8 cellular contexts compared by ENCODE assay signal in the genomic region with DNA sequence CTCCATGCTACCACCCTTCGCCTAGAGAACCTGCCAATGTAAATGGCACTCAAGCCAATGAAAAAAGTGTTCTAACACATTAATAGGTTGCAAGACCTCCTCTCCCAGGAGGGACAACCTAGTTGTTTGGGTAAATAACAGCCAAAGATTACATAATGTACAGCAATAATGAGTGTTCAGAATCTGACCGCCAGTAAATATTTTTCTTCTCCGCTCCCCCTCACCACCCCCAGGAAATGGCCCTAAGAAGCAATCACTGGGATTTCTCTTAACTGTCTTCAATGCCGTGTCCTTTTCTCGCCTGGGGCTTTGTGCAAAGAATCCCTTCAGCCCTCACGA. TPM values are rescaled to one million over a fixed set of nuclear protein-coding genes. Genes with fewer than 3 reads are reported as not detected.
DNase-seq lines count a peak whose midpoint lies in the region; ATAC-seq and TF ChIP-seq lines count a peak whose summit lies in the region.

No MANE protein-coding gene starts in this region.

- intact Hi-C loops in right cardiac atrium (cut with DNase I), result loop anchor here in 2 of 4 donors (5.0 to 10.0 kb wide), 3 partner anchors 84 to 169 kb away; no protein-coding TSS in a partner anchor

- ATAC-seq in WTC11 (no peak), right cardiac atrium (no peak), GM18873 (IDR thresholded peaks at IDR 0.05; ENCODE audit: low FRiP score, unreplicated experiment) (no peak)

- peak overlapping the region; percentile 87 for H3K4me3 ChIP-seq in right cardiac atrium (ENCODE audit: low read length)
- H3K4me3 ChIP-seq in skeletal muscle tissue (ENCODE audit: low read length in 3 of 3), result peak overlapping the region; percentile 85 to 100 (median 90)

- H3K9me3 ChIP-seq in right cardiac atrium (ENCODE audit: control insufficient read depth, low read length), result no peaks in the 10 kb centered on the region
- no peaks in the 10 kb centered on the region for H3K9me3 ChIP-seq in skeletal muscle tissue (ENCODE audit: control insufficient read depth in 3 of 3, low read length in 3 of 3)

- H3K36me3 ChIP-seq in skeletal muscle tissue (ENCODE audit: control insufficient read depth in 3 of 3, insufficient read depth in 3 of 3, low read length in 3 of 3), result no peaks in the 10 kb centered on the region

- H3K27me3 Mint-ChIP-seq in HFFc6 (ENCODE audit: insufficient read depth), result no peaks in the 10 kb centered on the region; the same call in none of the 2 replicates
- no peaks in the 10 kb centered on the region for H3K27me3 Mint-ChIP-seq in WTC11 (ENCODE audit: low read depth)

- POLR2A ChIA-PET in WTC11 (lab: Charles Lee), result interaction anchor here (0.8 kb wide), 1 partner anchor 178 kb away, joined by 3 read pairs; no protein-coding TSS in a partner anchor

- H3K9me3 Mint-ChIP-seq in HFFc6 (no peaks in the 10 kb centered on the region), WTC11 (no peaks in the 10 kb centered on the region)

- CTCF ChIA-PET in WTC11 (lab: Charles Lee), result interaction anchor here (1.2 to 3.3 kb wide), 4 partner anchors 56 to 162 kb away, joined by 3 to 17 read pairs (median 10); partner anchors contain the start of gene ORC2

- peak overlapping the region; percentile 80 for H3K27ac ChIP-seq in right cardiac atrium (ENCODE audit: low read length)
- H3K27ac ChIP-seq in skeletal muscle tissue (ENCODE audit: low read depth, low read length), result peak overlapping the region; percentile 92

- H3K36me3 Mint-ChIP-seq in HFFc6 (ENCODE audit: low read depth), result peaks cover 14% of the 10 kb centered on the region
- no peaks in the 10 kb centered on the region for H3K36me3 Mint-ChIP-seq in WTC11

- H3K27ac Mint-ChIP-seq in HFFc6, result peak overlapping the region; percentile 93
- 0 out of 2 replicates have a peak overlapping the region, but pooled peaks have one; percentile 3 for H3K27ac Mint-ChIP-seq in WTC11

- TF ChIP-seq CTCF in HFFc6 (IDR thresholded peaks at IDR 0.05), result no peak
- no peak for TF ChIP-seq CTCF in WTC11 (IDR thresholded peaks at IDR 0.05)

- H3K4me1 ChIP-seq in right cardiac atrium (ENCODE audit: control insufficient read depth, insufficient read depth, low read length) (no peaks in the 10 kb centered on the region), skeletal muscle tissue (ENCODE audit: control insufficient read depth in 3 of 3, insufficient read depth in 3 of 3, low read length in 3 of 3) (peaks cover 23 to 42% (median 31%) of the 10 kb centered on the region in 3 donors)

- H3K4me1 Mint-ChIP-seq in HFFc6 (ENCODE audit: low read depth) (peaks cover 33% of the 10 kb centered on the region), WTC11 (peaks cover 17% of the 10 kb centered on the region)

- H3K27me3 ChIP-seq in right cardiac atrium (ENCODE audit: control insufficient read depth, insufficient read depth) (no peaks in the 10 kb centered on the region), skeletal muscle tissue (ENCODE audit: control insufficient read depth in 3 of 3, insufficient read depth in 3 of 3, low read length in 3 of 3) (no peaks in the 10 kb centered on the region)

- H3K4me3 Mint-ChIP-seq in HFFc6, result peak overlapping the region; percentile 97
- H3K4me3 Mint-ChIP-seq in WTC11, result peak overlapping the region; percentile 95

- DNase-seq in CD1c-positive myeloid dendritic cell (ENCODE audit: extremely low spot score) (peak; percentile 27), HFFc6 (no peak), WTC11 (ENCODE audit: low spot score) (no peak), right cardiac atrium (no peak), LoVo (ENCODE audit: low spot score) (no peak), SKM-1 (lab: John Stamatoyannopoulos, UW; ENCODE audit: unreplicated experiment) (no peak)

- under 1% methylated on average over 6 of the region's 6 CpGs for WGBS in right cardiac atrium

- peak overlapping the region; percentile 89 to 99 (median 97) for H3K9ac ChIP-seq in skeletal muscle tissue (ENCODE audit: low read depth in 1 of 3, low read length in 3 of 3)

TF ChIP-seq in WTC11, 78 proteins besides CTCF, POLR2A, EP300 and RAD21 (continues in another document):
- no peak for TF ChIP-seq ESRRA (CRISPR knock-in tag; IDR thresholded peaks at IDR 0.05; ENCODE audit: borderline replicate concordance)
- TF ChIP-seq ZNF232 (CRISPR knock-in tag; IDR thresholded peaks at IDR 0.05), result no peak
- no peak for TF ChIP-seq FOXJ3 (CRISPR knock-in tag; IDR thresholded peaks at IDR 0.05; ENCODE audit: borderline replicate concordance)
- TF ChIP-seq, protein P1, sequence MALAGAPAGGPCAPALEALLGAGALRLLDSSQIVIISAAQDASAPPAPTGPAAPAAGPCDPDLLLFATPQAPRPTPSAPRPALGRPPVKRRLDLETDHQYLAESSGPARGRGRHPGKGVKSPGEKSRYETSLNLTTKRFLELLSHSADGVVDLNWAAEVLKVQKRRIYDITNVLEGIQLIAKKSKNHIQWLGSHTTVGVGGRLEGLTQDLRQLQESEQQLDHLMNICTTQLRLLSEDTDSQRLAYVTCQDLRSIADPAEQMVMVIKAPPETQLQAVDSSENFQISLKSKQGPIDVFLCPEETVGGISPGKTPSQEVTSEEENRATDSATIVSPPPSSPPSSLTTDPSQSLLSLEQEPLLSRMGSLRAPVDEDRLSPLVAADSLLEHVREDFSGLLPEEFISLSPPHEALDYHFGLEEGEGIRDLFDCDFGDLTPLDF (CRISPR knock-in tag; IDR thresholded peaks at IDR 0.05), result no peak
- TF ChIP-seq, protein P2, sequence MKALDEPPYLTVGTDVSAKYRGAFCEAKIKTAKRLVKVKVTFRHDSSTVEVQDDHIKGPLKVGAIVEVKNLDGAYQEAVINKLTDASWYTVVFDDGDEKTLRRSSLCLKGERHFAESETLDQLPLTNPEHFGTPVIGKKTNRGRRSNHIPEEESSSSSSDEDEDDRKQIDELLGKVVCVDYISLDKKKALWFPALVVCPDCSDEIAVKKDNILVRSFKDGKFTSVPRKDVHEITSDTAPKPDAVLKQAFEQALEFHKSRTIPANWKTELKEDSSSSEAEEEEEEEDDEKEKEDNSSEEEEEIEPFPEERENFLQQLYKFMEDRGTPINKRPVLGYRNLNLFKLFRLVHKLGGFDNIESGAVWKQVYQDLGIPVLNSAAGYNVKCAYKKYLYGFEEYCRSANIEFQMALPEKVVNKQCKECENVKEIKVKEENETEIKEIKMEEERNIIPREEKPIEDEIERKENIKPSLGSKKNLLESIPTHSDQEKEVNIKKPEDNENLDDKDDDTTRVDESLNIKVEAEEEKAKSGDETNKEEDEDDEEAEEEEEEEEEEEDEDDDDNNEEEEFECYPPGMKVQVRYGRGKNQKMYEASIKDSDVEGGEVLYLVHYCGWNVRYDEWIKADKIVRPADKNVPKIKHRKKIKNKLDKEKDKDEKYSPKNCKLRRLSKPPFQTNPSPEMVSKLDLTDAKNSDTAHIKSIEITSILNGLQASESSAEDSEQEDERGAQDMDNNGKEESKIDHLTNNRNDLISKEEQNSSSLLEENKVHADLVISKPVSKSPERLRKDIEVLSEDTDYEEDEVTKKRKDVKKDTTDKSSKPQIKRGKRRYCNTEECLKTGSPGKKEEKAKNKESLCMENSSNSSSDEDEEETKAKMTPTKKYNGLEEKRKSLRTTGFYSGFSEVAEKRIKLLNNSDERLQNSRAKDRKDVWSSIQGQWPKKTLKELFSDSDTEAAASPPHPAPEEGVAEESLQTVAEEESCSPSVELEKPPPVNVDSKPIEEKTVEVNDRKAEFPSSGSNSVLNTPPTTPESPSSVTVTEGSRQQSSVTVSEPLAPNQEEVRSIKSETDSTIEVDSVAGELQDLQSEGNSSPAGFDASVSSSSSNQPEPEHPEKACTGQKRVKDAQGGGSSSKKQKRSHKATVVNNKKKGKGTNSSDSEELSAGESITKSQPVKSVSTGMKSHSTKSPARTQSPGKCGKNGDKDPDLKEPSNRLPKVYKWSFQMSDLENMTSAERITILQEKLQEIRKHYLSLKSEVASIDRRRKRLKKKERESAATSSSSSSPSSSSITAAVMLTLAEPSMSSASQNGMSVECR (CRISPR knock-in tag; IDR thresholded peaks at IDR 0.05; ENCODE audit: borderline replicate concordance), result no peak
- TF ChIP-seq CDX4 (CRISPR knock-in tag; IDR thresholded peaks at IDR 0.05; ENCODE audit: borderline replicate concordance), result no peak
- TF ChIP-seq ZNF671 (CRISPR knock-in tag; IDR thresholded peaks at IDR 0.05), result no peak
- no peak for TF ChIP-seq TEAD1 (CRISPR knock-in tag; IDR thresholded peaks at IDR 0.05)
- no peak for TF ChIP-seq ZNF512 (CRISPR knock-in tag; IDR thresholded peaks at IDR 0.05; ENCODE audit: borderline replicate concordance)

RNA-seq across cellular contexts. Expression of gene HYCC2, which starts 0.5 kb away (rescaled TPM):
- total RNA-seq in HFFc6 (2021; fragmentation: NEBNext Ultra II Directional; extraction: Animal tissue kit (Norgen Biotek cat#: 25700)), result 10 to 100 TPM; 12.1 to 17.6 (median 13.5) TPM
- 8.8 to 10.4 TPM (median 9.1 TPM) in 3 replicates for total RNA-seq in WTC11 (2021)
- total RNA-seq in right cardiac atrium, result 10 to 100 TPM in 3 of 4 donors, 1 to 10 TPM in 1; 9.7 to 17.2 (median 13.4) TPM
- polyA plus RNA-seq in right cardiac atrium, result 3.1 TPM
- 16.7 TPM for total RNA-seq in skeletal muscle tissue

RNA-seq across cellular contexts. Expression of gene NDUFB3, which starts 0.9 kb away (rescaled TPM):
- total RNA-seq in HFFc6 (2021; fragmentation: NEBNext Ultra II Directional; extraction: Animal tissue kit (Norgen Biotek cat#: 25700)), result 100 to 1,000 TPM; 132 to 167 (median 151) TPM
- total RNA-seq in WTC11 (2021) (65.5 to 70.9 TPM (median 66.8 TPM) in 3 replicates), right cardiac atrium (100 to 1,000 TPM; 296 to 384 (median 313) TPM), skeletal muscle tissue (87.7 TPM)
- 503 TPM for polyA plus RNA-seq in right cardiac atrium

RNA-seq across cellular contexts. Expression of gene CFLAR, which starts 45.0 kb away (rescaled TPM):
- 10 to 100 TPM; 56.0 to 65.1 (median 59.1) TPM for total RNA-seq in HFFc6 (2021; fragmentation: NEBNext Ultra II Directional; extraction: Animal tissue kit (Norgen Biotek cat#: 25700))
- total RNA-seq in WTC11 (2021) (18.2 to 21.5 TPM (median 19.9 TPM) in 3 replicates), right cardiac atrium (100 to 1,000 TPM; 232 to 310 (median 267) TPM), skeletal muscle tissue (62.6 TPM)
- 134 TPM for polyA plus RNA-seq in right cardiac atrium
